22 cellular contexts compared by ENCODE assay signal in the genomic region with DNA sequence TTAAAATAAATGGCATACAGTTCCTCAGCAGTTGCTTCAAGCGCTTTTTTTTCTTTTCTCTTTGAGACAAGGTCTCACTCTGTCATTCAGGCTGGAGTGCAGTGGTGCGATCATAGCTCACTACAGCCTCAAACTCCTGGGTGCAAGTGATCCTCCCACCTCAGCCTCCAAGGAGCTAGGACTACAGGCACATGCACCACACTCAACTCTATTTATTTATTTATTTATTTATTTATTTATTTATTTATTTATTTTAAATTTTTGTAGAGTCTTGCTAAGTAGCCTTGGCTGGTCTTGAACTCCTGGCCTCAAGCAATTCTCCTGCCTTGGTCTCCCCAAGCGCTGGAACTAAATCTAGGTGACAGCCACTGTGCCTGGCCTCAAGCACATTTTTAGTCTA.
"Had no signal": no experiment of that assay in that cellular context is flagged by ENCODE, and none has a peak within 500 bp of the region (broad histone marks: within the 10 kb centered on the region; RNA-seq: fewer than 3 reads in every experiment).

No MANE protein-coding gene starts in this region.

- ATAC-seq: heart right ventricle; naive thymus-derived CD8-positive, alpha-beta T cell; right lobe of liver; stimulated activated memory B cell treated with anti-CD40 and anti-IgM and Interleukin-4, amounts not matched to agents 10 μg/mL and 1 μg/mL and 100 μg/mL, for 72 hours had no signal

- H3K27ac ChIP-seq: heart right ventricle, hepatocyte, left ventricle myocardium inferior, neural progenitor cell, neutrophil, ovary, right atrium auricular region, right lobe of liver, suprapubic skin, uterus had no signal

- DNase-seq: heart right ventricle; islet precursor cell; left ventricle myocardium inferior; midbrain; naive thymus-derived CD8-positive, alpha-beta T cell; nephron progenitor cell; occipital lobe; ovary; right lobe of liver; stimulated activated CD4-positive, alpha-beta T cell treated with anti-CD3 and anti-CD28 coated beads, Interleukin-4, amount 100 ng/mL, for 24 hours; stimulated activated naive CD4-positive, alpha-beta T cell treated with Interleukin-2 at 50 U/mL for 16 hours; stomach; tibial artery; uterus had no signal

- H3K36me3 ChIP-seq: heart right ventricle, left ventricle myocardium inferior, neural progenitor cell, neutrophil, ovary, right atrium auricular region, right lobe of liver, stomach, suprapubic skin, thoracic aorta, tibial artery, uterus had no signal

- H3K9ac ChIP-seq: neural progenitor cell had no signal

- H3K4me2 ChIP-seq: hepatocyte, neural progenitor cell had no signal

- H2AFZ ChIP-seq: hepatocyte, neural progenitor cell had no signal

- H3K9me3 ChIP-seq: heart right ventricle, left ventricle myocardium inferior, neutrophil, ovary, right atrium auricular region, right lobe of liver, stomach, suprapubic skin, thoracic aorta, tibial artery, uterus had no signal

- H3K27me3 ChIP-seq: heart right ventricle, hepatocyte, neural progenitor cell, neutrophil, ovary, right atrium auricular region, right lobe of liver, stomach, suprapubic skin, tibial artery, uterus had no signal

- H3K4me3 ChIP-seq: heart right ventricle, hepatocyte, left ventricle myocardium inferior, lung, neural progenitor cell, ovary, right atrium auricular region, right lobe of liver, stomach, suprapubic skin, thoracic aorta, tibial artery, uterus had no signal
